Comparison of ENCODE assay signal across 8 cellular contexts in the genomic region with DNA sequence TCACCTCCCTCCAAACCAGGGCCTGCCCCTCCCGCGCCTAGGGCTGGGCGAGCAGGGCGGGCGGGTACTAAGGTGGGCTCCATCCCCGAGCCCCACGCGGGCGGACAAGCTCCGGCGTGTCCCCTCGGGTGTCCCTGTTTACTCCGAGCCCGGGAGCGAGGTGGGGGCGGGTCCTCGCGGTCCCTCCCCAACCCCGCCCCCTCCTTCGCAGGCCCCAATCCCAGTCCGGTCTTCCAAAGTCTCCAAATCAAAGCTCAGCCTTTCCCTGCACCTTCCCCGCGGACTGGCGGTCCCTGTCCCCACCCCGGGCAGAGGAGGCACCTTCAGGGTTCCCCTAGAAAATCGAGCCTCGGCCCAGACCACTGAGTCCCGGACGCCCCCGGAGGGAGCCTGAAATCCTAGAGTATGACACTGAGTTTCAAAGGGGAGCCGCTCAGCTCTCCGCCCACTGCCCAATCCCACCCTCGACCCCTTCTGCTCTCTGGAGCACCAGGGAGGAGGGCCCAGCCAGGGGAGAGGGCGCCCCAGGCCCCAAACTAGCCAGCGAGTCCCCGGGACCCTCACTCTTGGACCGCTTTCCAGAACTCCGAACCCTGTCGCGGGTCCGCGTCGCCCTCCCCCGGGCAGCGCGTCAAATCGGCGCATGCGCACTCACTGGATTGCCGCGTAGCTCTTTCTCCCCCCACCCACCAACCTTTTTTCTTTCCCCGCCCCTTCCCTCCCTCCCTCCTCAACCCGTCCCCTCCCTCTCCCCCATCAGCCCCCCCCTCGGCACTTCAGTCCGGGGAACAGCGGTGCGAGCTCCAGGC. TPM values are rescaled to one million over a fixed set of nuclear protein-coding genes. Genes with fewer than 3 reads are reported as not detected.
DNase-seq lines count a peak whose midpoint lies in the region; ATAC-seq lines count a peak whose summit lies in the region.

A gene (plus strand): TSS at position 774 of the 809 bp plus-strand sequence. CDS start 482 bp downstream, outside the sequence.

- H3K9me3 ChIP-seq in SJSA1 (replicated peaks) = no peaks in the 10 kb centered on the region
- H3K9me3 ChIP-seq in neuron (ENCODE audit: low read length) = no peaks in the 10 kb centered on the region
- H3K9me3 ChIP-seq in stomach smooth muscle (ENCODE audit: control insufficient read depth in 2 of 2, low read length in 2 of 2) = no peaks in the 10 kb centered on the region

- peak within 1 kb of the TSS; percentile 86 to 96 (median 94) for H3K4me3 Mint-ChIP-seq in IgD-negative memory B cell
- peak within 1 kb of the TSS; percentile 87 for H3K4me3 Mint-ChIP-seq in activated naive CD4-positive, alpha-beta T cell treated with anti-CD3 and anti-CD28 coated beads, Interleukin-2, amount 50 U/mL, for 24 hours

- H3K27ac Mint-ChIP-seq in IgD-negative memory B cell = peak within 1 kb of the TSS in 2 of 3 donors; percentile 32 to 54
- H3K27ac Mint-ChIP-seq in activated naive CD4-positive, alpha-beta T cell treated with anti-CD3 and anti-CD28 coated beads, Interleukin-2, amount 50 U/mL, for 24 hours = peak within 1 kb of the TSS; percentile 66

- no peak for ATAC-seq in GM19324 (IDR thresholded peaks at IDR 0.05; ENCODE audit: low FRiP score, unreplicated experiment)

- H3K4me1 ChIP-seq in SJSA1 (replicated peaks) (peaks cover 37% of the 10 kb centered on the region), neuron (ENCODE audit: insufficient read depth, low read length) (peaks cover 47% of the 10 kb centered on the region), stomach smooth muscle (ENCODE audit: control insufficient read depth, insufficient read depth, low read length) (peaks cover 40% of the 10 kb centered on the region)

- H3K9ac ChIP-seq in stomach smooth muscle (ENCODE audit: low read length in 2 of 2) = peak within 1 kb of the TSS; percentile 81 to 91

- H3K36me3 ChIP-seq in SJSA1 = peaks cover 14% of the 10 kb centered on the region; the same call in 1 of the 2 replicates
- peaks cover 2% of the 10 kb centered on the region for H3K36me3 ChIP-seq in neuron (ENCODE audit: insufficient read depth, low read length)
- H3K36me3 ChIP-seq in stomach smooth muscle (ENCODE audit: control insufficient read depth in 2 of 2, insufficient read depth in 2 of 2, low read length in 2 of 2) = no peaks in the 10 kb centered on the region

- peaks cover 8% of the 10 kb centered on the region for H3K27me3 Mint-ChIP-seq in IgD-negative memory B cell
- H3K27me3 Mint-ChIP-seq in activated naive CD4-positive, alpha-beta T cell treated with anti-CD3 and anti-CD28 coated beads, Interleukin-2, amount 50 U/mL, for 24 hours = no peaks in the 10 kb centered on the region

- DNase-seq in DMS153 (lab: John Stamatoyannopoulos, UW) (peak; percentile 59), SJSA1 (ENCODE audit: low read depth in 1 of 2, low spot score in 2 of 2) (peak; percentile 85 to 90), germinal center (ENCODE audit: low spot score) (peak; percentile 79)

- H3K36me3 Mint-ChIP-seq in IgD-negative memory B cell = no peaks in the 10 kb centered on the region
- no peaks in the 10 kb centered on the region for H3K36me3 Mint-ChIP-seq in activated naive CD4-positive, alpha-beta T cell treated with anti-CD3 and anti-CD28 coated beads, Interleukin-2, amount 50 U/mL, for 24 hours

- H3K9me3 Mint-ChIP-seq in IgD-negative memory B cell = peaks cover 0 to 1% (median 0%) of the 10 kb centered on the region in 3 donors
- H3K9me3 Mint-ChIP-seq in activated naive CD4-positive, alpha-beta T cell treated with anti-CD3 and anti-CD28 coated beads, Interleukin-2, amount 50 U/mL, for 24 hours = no peaks in the 10 kb centered on the region

- peak within 1 kb of the TSS; percentile 79 for H2AFZ ChIP-seq in neuron (ENCODE audit: low read depth, low read length)

- H3K27me3 ChIP-seq in SJSA1 (replicated peaks) (no peaks in the 10 kb centered on the region), neuron (ENCODE audit: insufficient read depth, low read length) (no peaks in the 10 kb centered on the region), stomach smooth muscle (ENCODE audit: control insufficient read depth in 1 of 2, insufficient read depth in 2 of 2, low read length in 2 of 2) (no peaks in the 10 kb centered on the region)

- H3K4me3 ChIP-seq in SJSA1 = peak within 1 kb of the TSS; percentile 65
- H3K4me3 ChIP-seq in neuron (ENCODE audit: low read length) = peak within 1 kb of the TSS; percentile 93
- peak within 1 kb of the TSS; percentile 80 to 90 for H3K4me3 ChIP-seq in stomach smooth muscle (ENCODE audit: low read length in 2 of 2)

- peak within 1 kb of the TSS; percentile 36 for H3K27ac ChIP-seq in SJSA1
- H3K27ac ChIP-seq in stomach smooth muscle (ENCODE audit: low read length) = peak within 1 kb of the TSS; percentile 97

- peaks cover 10 to 12% (median 11%) of the 10 kb centered on the region in 3 donors for H3K4me1 Mint-ChIP-seq in IgD-negative memory B cell
- peaks cover 12% of the 10 kb centered on the region for H3K4me1 Mint-ChIP-seq in activated naive CD4-positive, alpha-beta T cell treated with anti-CD3 and anti-CD28 coated beads, Interleukin-2, amount 50 U/mL, for 24 hours

RNA-seq across cellular contexts. Expression of the gene that starts here (rescaled TPM):
- 0.19 TPM for polyA plus RNA-seq in IgD-negative memory B cell
- 21.2 and 33.3 TPM in 2 replicates for total RNA-seq in SJSA1 (2014; rRNA removed; shearing (Covaris generic))
